Comparison of ENCODE assay signal across 18 cellular contexts in genomic region chr15:85946986-85947385, GRCh38.
"Had no signal": no experiment of that assay in that cellular context is flagged by ENCODE, and none has a peak within 500 bp of the region (broad histone marks: within the 10 kb centered on the region; RNA-seq: fewer than 3 reads in every experiment).

No MANE protein-coding gene starts in this region.

- H3K9me3 ChIP-seq: heart left ventricle, psoas muscle, right lobe of liver, thoracic aorta, transverse colon had no signal

- H3K4me1 ChIP-seq: right lobe of liver, transverse colon had no signal

- ATAC-seq: heart left ventricle; naive thymus-derived CD4-positive, alpha-beta T cell; psoas muscle; right lobe of liver; stimulated activated naive B cell treated with anti-CD40 and anti-IgM and Interleukin-4, amounts not matched to agents 10 μg/mL and 1 μg/mL and 100 μg/mL, for 72 hours; stimulated activated naive CD8-positive, alpha-beta T cell treated with anti-CD3 and anti-CD28 coated beads, Interleukin-15, amount 100 ng/mL, for 72 hours had no signal

- H3K27me3 ChIP-seq: right lobe of liver, transverse colon had no signal

- H3K36me3 ChIP-seq: heart left ventricle, right lobe of liver, thoracic aorta, transverse colon had no signal

- DNase-seq: dorsolateral prefrontal cortex; effector CD8-positive, alpha-beta T cell; heart left ventricle; hippocampal formation; kidney glomerular epithelial cell; mesendoderm; naive thymus-derived CD4-positive, alpha-beta T cell; nephron progenitor cell; psoas muscle; retina; right lobe of liver; stimulated activated CD4-positive, alpha-beta T cell treated with anti-CD3 and anti-CD28 coated beads, Interleukin-2, amount 100 ng/mL, for 24 hours; stimulated activated CD4-positive, alpha-beta T cell treated with anti-CD3 and anti-CD28 coated beads, Interleukin-4, amount 100 ng/mL, for 4 hours; stimulated activated naive B cell treated with anti-CD40 and anti-IgM and Interleukin-4, amounts not matched to agents 10 μg/mL and 1 μg/mL and 100 μg/mL, for 72 hours; stimulated activated naive CD8-positive, alpha-beta T cell treated with anti-CD3 and anti-CD28 coated beads, Interleukin-15, amount 100 ng/mL, for 72 hours; transverse colon had no signal

- H3K27ac ChIP-seq: coronary artery, dorsolateral prefrontal cortex, heart left ventricle, psoas muscle, right lobe of liver, thoracic aorta, transverse colon had no signal

- H3K4me3 ChIP-seq: coronary artery, dorsolateral prefrontal cortex, heart left ventricle, psoas muscle, right lobe of liver, thoracic aorta, transverse colon had no signal
